In the genomic region with DNA sequence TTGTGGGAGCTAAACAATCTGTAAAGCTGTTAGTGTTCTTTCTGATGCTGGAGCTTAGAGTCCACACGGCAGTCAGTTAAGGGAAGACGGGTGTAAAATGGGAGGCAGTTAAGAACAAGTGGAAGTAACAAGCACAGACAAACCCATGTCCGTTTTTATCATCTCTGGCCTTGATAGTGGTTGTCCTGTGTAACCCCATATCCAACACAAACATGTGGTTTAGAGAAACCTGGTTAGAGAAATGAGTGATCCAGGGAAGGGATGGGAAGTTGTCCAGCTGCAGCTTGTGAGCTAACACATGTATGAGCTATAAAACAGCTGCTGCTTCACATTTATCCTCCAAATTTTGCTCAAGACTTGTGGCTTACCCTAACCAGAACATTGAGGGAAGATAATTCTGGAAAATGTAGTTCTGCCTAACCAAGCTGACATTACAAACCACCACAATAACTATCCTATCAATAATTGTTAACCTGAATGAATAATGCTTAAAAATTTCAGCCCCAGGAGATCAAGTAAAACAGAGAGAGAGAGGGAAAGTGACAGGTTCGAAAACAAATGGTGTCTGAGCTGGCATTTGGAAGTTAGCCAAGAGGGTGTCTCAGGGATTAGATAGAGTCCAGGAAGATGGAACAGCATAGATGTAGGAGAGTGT, we compare ENCODE assay signal across 12 cellular contexts. TPM values are rescaled to one million over a fixed set of nuclear protein-coding genes. Genes with fewer than 3 reads are reported as not detected.
DNase-seq lines count a peak whose midpoint lies in the region; ATAC-seq and TF ChIP-seq lines count a peak whose summit lies in the region.
"Had no signal": no experiment of that assay in that cellular context is flagged by ENCODE, and none has a peak within 500 bp of the region (broad histone marks: within the 10 kb centered on the region; RNA-seq: fewer than 3 reads in every experiment).

No MANE protein-coding gene starts in this region.

- H3K4me3 Mint-ChIP-seq in T-helper 17 cell, result no peak overlapping the region
- H3K4me3 Mint-ChIP-seq: CD4-positive, CD25-positive, alpha-beta regulatory T cell had no signal

- H3K4me1 Mint-ChIP-seq in T-helper 17 cell, result peaks cover 20% of the 10 kb centered on the region

- ATAC-seq in T-helper 17 cell, result no peak

- no peaks in the 10 kb centered on the region for H3K27me3 Mint-ChIP-seq in T-helper 17 cell
- H3K27me3 Mint-ChIP-seq: CD4-positive, CD25-positive, alpha-beta regulatory T cell had no signal

- DNase-seq in A172 (ENCODE audit: low spot score) (peak; percentile 78), GM03348 (ENCODE audit: low spot score) (peak; percentile 12), T-helper 17 cell (no peak), foreskin fibroblast (peak; percentile 14 to 52), GF-D8 (lab: John Stamatoyannopoulos, UW) (no peak), NCI-H128 (lab: John Stamatoyannopoulos, UW; ENCODE audit: unreplicated experiment) (no peak), amygdala (lab: John Stamatoyannopoulos, UW) (no peak)
- no peak for DNase-seq in stimulated activated CD4-positive, alpha-beta T cell treated with anti-CD3 and anti-CD28 coated beads, Interleukin-12 subunit alpha, Interleukin-12 subunit beta, amount 100 ng/mL, for 4 hours
- DNase-seq: CD4-positive, CD25-positive, alpha-beta regulatory T cell; hippocampal formation; NCI-H2227 treated with DMSO at 0.1 percent for 48 hours had no signal

- no peaks in the 10 kb centered on the region for H3K9me3 ChIP-seq in T-helper 17 cell (ENCODE audit: control insufficient read depth, low read length, poor library complexity, severe bottlenecking)
- H3K9me3 ChIP-seq: suprapubic skin had no signal

- H3K4me3 ChIP-seq in foreskin fibroblast (ENCODE audit: low read depth in 1 of 2, low read length in 2 of 2), result no peak overlapping the region
- H3K4me3 ChIP-seq: suprapubic skin had no signal

- peak overlapping the region; percentile 51 for H3K27ac Mint-ChIP-seq in T-helper 17 cell

- no peak for TF ChIP-seq CTCF in foreskin fibroblast (IDR thresholded peaks at IDR 0.05; ENCODE audit: low read depth, low read length)

- H3K36me3 Mint-ChIP-seq in T-helper 17 cell (ENCODE audit: low read depth), result peaks cover 15% of the 10 kb centered on the region

RNA-seq across cellular contexts. Expression of a gene that starts 10.6 kb away (rescaled TPM):
- total RNA-seq in A172 (2014; rRNA removed; shearing (Covaris generic)), result not detected in 2 replicates
- 10 to 100 TPM; 31.3 to 50.8 TPM for total RNA-seq in T-helper 17 cell

RNA-seq across cellular contexts. Expression of a gene that starts 13.9 kb away (rescaled TPM):
- 435 and 458 TPM in 2 replicates for total RNA-seq in A172 (2014; rRNA removed; shearing (Covaris generic))
- total RNA-seq in T-helper 17 cell, result 100 to 1,000 TPM in 1 of 2 donors, 10 to 100 TPM in 1; 86.1 to 101 TPM

RNA-seq across cellular contexts. Expression of a gene that starts 14.1 kb away (rescaled TPM):
- total RNA-seq in A172 (2014; rRNA removed; shearing (Covaris generic)), result 46.1 and 49.2 TPM in 2 replicates
- 10 to 100 TPM; 17.6 to 19.5 TPM for total RNA-seq in T-helper 17 cell

RNA-seq across cellular contexts. Expression of a gene that starts 35.6 kb away (rescaled TPM):
- 0.50 TPM in 1 of 2 replicates, not detected in the other for total RNA-seq in A172 (2014; rRNA removed; shearing (Covaris generic))
- 1 to 10 TPM; 7.5 to 10.0 TPM for total RNA-seq in T-helper 17 cell

RNA-seq across cellular contexts. Expression of a gene that starts 40.3 kb away (rescaled TPM):
- not detected in 2 replicates for total RNA-seq in A172 (2014; rRNA removed; shearing (Covaris generic))
- not detected for total RNA-seq in T-helper 17 cell
- total RNA-seq: CD4-positive, CD25-positive, alpha-beta regulatory T cell had no signal

Comparison
In these comparisons a context has a peak if more than half of its experiments do, and no peak if none do; other contexts are left out.
1. DNase-seq: peak in A172 (single experiment), GM03348 (single experiment) and foreskin fibroblast (2 of 2); none in T-helper 17 cell (0 of 3), GF-D8 (single experiment), NCI-H128 (single experiment), amygdala (0 of 56) and stimulated activated CD4-positive, alpha-beta T cell treated with anti-CD3 and anti-CD28 coated beads, Interleukin-12 subunit alpha, Interleukin-12 subunit beta, amount 100 ng/mL, for 4 hours (single experiment).
2. RNA of a gene that starts 10.6 kb away (total RNA-seq): 31.3 to 50.8 TPM in T-helper 17 cell; not detected in A172; every median in the first group is over 10 times any median in the second.